ENCODE assay signal across 8 cellular contexts in genomic region chr17:77882481-77883212, GRCh38.
A peak's percentile ranks its signal among the peaks of the same experiment; 100 is the strongest.
DNase-seq lines count a peak whose midpoint lies in the region; ATAC-seq and TF ChIP-seq lines count a peak whose summit lies in the region.

No MANE protein-coding gene starts in this region.

- H3K27ac ChIP-seq in OCI-LY7 (ENCODE audit: low read depth, low read length, poor library complexity, severe bottlenecking): peak overlapping the region; percentile 59

- peak overlapping the region; percentile 91 for H3K27ac Mint-ChIP-seq in activated T-helper 17 cell treated with anti-CD3 and anti-CD28 coated beads, Interleukin-2, amount 50 U/mL, for 72 hours

- CTCF ChIA-PET in GM10248 (lab: Yijun Ruan, JAX): interaction anchor here (0.9 kb wide), 1 partner anchor 134 kb away, joined by 3 read pairs; no protein-coding TSS in a partner anchor
- CTCF ChIA-PET in OCI-LY7 (lab: Charles Lee; ENCODE audit: unreplicated experiment): interaction anchor here (0.6 kb wide), 1 partner anchor 423 kb away, joined by 3 read pairs; no protein-coding TSS in a partner anchor

- H3K4me1 Mint-ChIP-seq in activated T-helper 17 cell treated with anti-CD3 and anti-CD28 coated beads, Interleukin-2, amount 50 U/mL, for 72 hours: peaks cover 50% of the 10 kb centered on the region

- no peaks in the 10 kb centered on the region for H3K9me3 Mint-ChIP-seq in activated T-helper 17 cell treated with anti-CD3 and anti-CD28 coated beads, Interleukin-2, amount 50 U/mL, for 72 hours

- no peaks in the 10 kb centered on the region for H3K79me2 ChIP-seq in OCI-LY7 (ENCODE audit: insufficient read depth, low read depth, low read length)

- H3K4me1 ChIP-seq in OCI-LY7 (ENCODE audit: insufficient read depth, low read length, poor library complexity, severe bottlenecking): peaks cover 64% of the 10 kb centered on the region

- peak; percentile 89 for ATAC-seq in activated T-helper 17 cell treated with anti-CD3 and anti-CD28 coated beads, Interleukin-2, amount 50 U/mL, for 72 hours (replicated peaks)

- H3K9me3 ChIP-seq in OCI-LY7 (ENCODE audit: low read length): no peaks in the 10 kb centered on the region

- POLR2A ChIA-PET in GM10248 (lab: Yijun Ruan, JAX) (no interaction called here), OCI-LY7 (lab: Charles Lee) (interaction anchor here (0.7 to 5.8 kb wide), 2 partner anchors 10 to 14 kb away, joined by 3 to 38 read pairs; no protein-coding TSS in a partner anchor)

- H3K4me3 ChIP-seq in OCI-LY7 (ENCODE audit: low read depth, low read length, poor library complexity, severe bottlenecking): peak overlapping the region; percentile 49

- no peaks in the 10 kb centered on the region for H3K36me3 ChIP-seq in OCI-LY7 (ENCODE audit: insufficient read depth, low read length)

- peak overlapping the region; percentile 74 for H3K4me3 Mint-ChIP-seq in activated T-helper 17 cell treated with anti-CD3 and anti-CD28 coated beads, Interleukin-2, amount 50 U/mL, for 72 hours

- TF ChIP-seq CTCF in GM10248 (IDR thresholded peaks at IDR 0.05; ENCODE audit: control extremely low read depth, extremely low read depth, low read depth, missing control alignments) (no peak), OCI-LY7 (conservative IDR thresholded peaks at IDR 0.05; ENCODE audit: low read length) (no peak)

- H3K9me2 ChIP-seq in OCI-LY7 (ENCODE audit: insufficient read depth, low read length): no peaks in the 10 kb centered on the region

- no peaks in the 10 kb centered on the region for H3K27me3 Mint-ChIP-seq in activated T-helper 17 cell treated with anti-CD3 and anti-CD28 coated beads, Interleukin-2, amount 50 U/mL, for 72 hours

- H4K20me1 ChIP-seq in OCI-LY7 (ENCODE audit: insufficient read depth, low read length): no peaks in the 10 kb centered on the region

- intact Hi-C loops in OCI-LY7 (cut with micrococcal nuclease; ENCODE audit: unreplicated experiment): loop anchor here (5.0 kb wide), 1 partner anchor 75 kb away; the partner anchor contains the start of gene TNRC6C

- H3K36me3 Mint-ChIP-seq in activated T-helper 17 cell treated with anti-CD3 and anti-CD28 coated beads, Interleukin-2, amount 50 U/mL, for 72 hours (ENCODE audit: low read depth): no peaks in the 10 kb centered on the region

- peak overlapping the region; percentile 72 for H3K4me2 ChIP-seq in OCI-LY7 (ENCODE audit: low read length)

- peak overlapping the region; percentile 28; the same call in 1 of the 2 replicates for H2AFZ ChIP-seq in OCI-LY7 (ENCODE audit: low read length)

- DNase-seq in GM10248 (ENCODE audit: extremely low spot score) (peak; percentile 79), OCI-LY7 (ENCODE audit: low spot score) (peak; percentile 83), globus pallidus (ENCODE audit: low spot score) (peak; percentile 85), NCI-H1930 (lab: John Stamatoyannopoulos, UW) (no peak), NCI-H146 (lab: John Stamatoyannopoulos, UW) (no peak), NCI-H128 (lab: John Stamatoyannopoulos, UW; ENCODE audit: unreplicated experiment) (no peak)
- DNase-seq in stimulated activated CD4-positive, alpha-beta T cell treated with anti-CD3 and anti-CD28 coated beads, Interleukin-12 subunit alpha, Interleukin-12 subunit beta, amount 100 ng/mL, for 48 hours (ENCODE audit: low read depth in 2 of 3, low spot score in 1 of 3): peak; percentile 53 to 65 (median 62)

- BruUV-seq in OCI-LY7 (replicated peaks; lab: Mats Ljungman, UMichigan): no TSS peak

Comparison
In these comparisons a context has a peak if more than half of its experiments do, and no peak if none do; other contexts are left out.
1. DNase-seq: peak in GM10248 (single experiment), OCI-LY7 (single experiment), globus pallidus (single experiment) and stimulated activated CD4-positive, alpha-beta T cell treated with anti-CD3 and anti-CD28 coated beads, Interleukin-12 subunit alpha, Interleukin-12 subunit beta, amount 100 ng/mL, for 48 hours (3 of 3); none in NCI-H1930 (0 of 2), NCI-H146 (single experiment) and NCI-H128 (single experiment).